In the genomic region with DNA sequence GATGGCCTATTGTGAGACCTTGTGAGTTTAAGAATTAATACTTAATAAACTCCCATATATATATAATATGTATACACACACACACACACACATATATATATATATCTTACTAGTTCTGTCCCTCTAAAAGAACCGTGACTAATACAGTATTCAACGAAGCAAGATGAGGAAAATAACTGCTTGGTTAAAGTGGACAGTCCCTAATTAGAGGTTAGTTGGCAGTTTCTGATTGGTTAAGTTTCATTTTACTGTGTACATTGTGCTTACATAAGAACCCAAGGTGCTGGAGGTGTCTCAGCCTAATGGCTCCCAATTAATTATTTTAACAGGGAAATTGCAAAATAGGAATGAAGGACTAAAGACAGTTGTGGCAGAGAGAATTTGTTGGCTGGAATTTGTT, we compare ENCODE assay signal across 20 cellular contexts.
"Had no signal": no experiment of that assay in that cellular context is flagged by ENCODE, and none has a peak within 500 bp of the region (broad histone marks: within the 10 kb centered on the region; RNA-seq: fewer than 3 reads in every experiment).

No MANE protein-coding gene starts in this region.

- H3K27ac ChIP-seq: foreskin keratinocyte, neutrophil, psoas muscle, right lobe of liver, suprapubic skin, thyroid gland had no signal

- H3K4me1 ChIP-seq: foreskin keratinocyte, psoas muscle, right lobe of liver, suprapubic skin, thyroid gland had no signal

- H3K4me3 ChIP-seq: lung, psoas muscle, right lobe of liver, suprapubic skin, thyroid gland had no signal

- DNase-seq: dermis blood vessel endothelial cell; erythroblast; foreskin keratinocyte; left colon; left ventricle myocardium superior; mesenchymal stem cell; naive B cell; psoas muscle; retina; right lobe of liver; stimulated activated CD4-positive, alpha-beta T cell treated with anti-CD3 and anti-CD28 coated beads, Interleukin-4, amount 100 ng/mL, for 1 hour; stimulated activated CD8-positive, alpha-beta memory T cell treated with anti-CD3 and anti-CD28 coated beads, Interleukin-4, amount 100 ng/mL, for 48 hours; stimulated activated naive CD8-positive, alpha-beta T cell treated with anti-CD3 and anti-CD28 coated beads, Interleukin-15, Interleukin-2, amounts not matched to agents 100 U/mL and 50 U/mL, for 24 hours; thyroid gland had no signal

- H3K9me3 Mint-ChIP-seq: stimulated activated effector memory CD8-positive, alpha-beta T cell treated with anti-CD3 and anti-CD28 coated beads, Interleukin-12 subunit alpha, Interleukin-12 subunit beta, amount 100 ng/mL, for 72 hours; type B pancreatic cell had no signal

- H3K36me3 Mint-ChIP-seq: stimulated activated effector memory CD8-positive, alpha-beta T cell treated with anti-CD3 and anti-CD28 coated beads, Interleukin-12 subunit alpha, Interleukin-12 subunit beta, amount 100 ng/mL, for 72 hours; type B pancreatic cell had no signal

- H3K27me3 ChIP-seq: foreskin keratinocyte, neutrophil, right lobe of liver, suprapubic skin, thyroid gland had no signal

- H3K27ac Mint-ChIP-seq: naive B cell, type B pancreatic cell had no signal

- ATAC-seq: foreskin keratinocyte; left colon; left ventricle myocardium superior; psoas muscle; right lobe of liver; stimulated activated effector memory CD8-positive, alpha-beta T cell treated with anti-CD3 and anti-CD28 coated beads, Interleukin-12 subunit alpha, Interleukin-12 subunit beta, amount 100 ng/mL, for 72 hours; stimulated activated naive CD8-positive, alpha-beta T cell treated with anti-CD3 and anti-CD28 coated beads, Interleukin-15, Interleukin-2, amounts not matched to agents 100 U/mL and 50 U/mL, for 24 hours had no signal

- FAIRE-seq: urothelium cell line had no signal

- H3K36me3 ChIP-seq: neutrophil, right lobe of liver, suprapubic skin, thyroid gland had no signal

- H3K4me3 Mint-ChIP-seq: stimulated activated effector memory CD8-positive, alpha-beta T cell treated with anti-CD3 and anti-CD28 coated beads, Interleukin-12 subunit alpha, Interleukin-12 subunit beta, amount 100 ng/mL, for 72 hours; type B pancreatic cell had no signal

- H3K9me3 ChIP-seq: neutrophil, psoas muscle, right lobe of liver, suprapubic skin, thyroid gland had no signal

- H3K27me3 Mint-ChIP-seq: naive B cell, type B pancreatic cell had no signal
